Comparison of ENCODE assay signal across 12 cellular contexts in the genomic region with DNA sequence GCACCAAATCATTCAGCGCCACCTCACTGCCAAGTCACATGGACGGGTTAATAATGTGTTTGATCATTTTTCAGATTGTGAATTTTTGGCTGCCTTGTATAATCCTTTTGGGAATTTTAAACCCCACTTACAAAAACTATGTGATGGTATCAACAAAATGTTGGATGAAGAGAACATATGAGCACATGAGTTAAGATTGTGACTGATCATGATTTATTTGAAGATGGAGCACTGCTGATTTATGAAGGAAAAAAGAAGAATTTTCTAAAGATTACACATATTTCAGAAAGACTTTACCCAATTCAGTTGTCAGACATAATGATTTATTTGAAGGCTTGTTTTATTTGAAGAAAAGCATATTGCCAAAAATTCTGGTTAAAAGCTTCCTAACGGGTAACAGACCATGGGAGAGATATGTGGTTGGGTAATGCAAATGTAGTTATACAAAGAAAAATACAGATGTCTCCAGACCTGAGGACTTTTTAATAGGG. TPM values are rescaled to one million over a fixed set of nuclear protein-coding genes. Genes with fewer than 3 reads are reported as not detected.
DNase-seq lines count a peak whose midpoint lies in the region; ATAC-seq and TF ChIP-seq lines count a peak whose summit lies in the region.
"Had no signal": no experiment of that assay in that cellular context is flagged by ENCODE, and none has a peak within 500 bp of the region (broad histone marks: within the 10 kb centered on the region; RNA-seq: fewer than 3 reads in every experiment).

No MANE protein-coding gene starts in this region.

- TF ChIP-seq RAD21 in SK-N-SH (IDR thresholded peaks at IDR 0.05; ENCODE audit: low read length): no peak

- no peaks in the 10 kb centered on the region for H3K9me3 Mint-ChIP-seq in activated CD4-positive, alpha-beta T cell treated with anti-CD3 and anti-CD28 coated beads for 36 hours (ENCODE audit: low read depth)

- POLR2A ChIA-PET in activated CD4-positive, alpha-beta T cell treated with anti-CD3 and anti-CD28 coated beads for 36 hours (lab: Charles Lee): interaction anchor here (0.5 to 1.0 kb wide), 3 partner anchors 20 to 115 kb away, joined by 3 to 4 read pairs (median 3); no protein-coding TSS in a partner anchor
- POLR2A ChIA-PET in SK-N-SH (lab: Yijun Ruan, JAX): no interaction called here

- no peaks in the 10 kb centered on the region for H3K27me3 Mint-ChIP-seq in activated CD4-positive, alpha-beta T cell treated with anti-CD3 and anti-CD28 coated beads for 36 hours

- peaks cover 96% of the 10 kb centered on the region for H3K4me1 Mint-ChIP-seq in activated CD4-positive, alpha-beta T cell treated with anti-CD3 and anti-CD28 coated beads for 36 hours

- no peaks in the 10 kb centered on the region for H3K9me2 ChIP-seq in SK-N-SH

- peaks cover 42% of the 10 kb centered on the region for H3K79me2 ChIP-seq in SK-N-SH (ENCODE audit: insufficient read depth)

- 40% methylated on average over 3 of the region's 3 CpGs for WGBS in SK-N-SH (ENCODE audit: low lambda C conversion rate)
- WGBS in spleen, 5 donors: 56 to 78% (median 68%) methylated on average over 3 of the region's 3 CpGs
- WGBS in lower leg skin, 2 donors: 52 to 77% methylated on average over 3 of the region's 3 CpGs

- H3K9me3 ChIP-seq in SK-N-SH (no peaks in the 10 kb centered on the region), spleen (no peaks in the 10 kb centered on the region)
- H3K9me3 ChIP-seq: transverse colon had no signal

- H3K4me2 ChIP-seq in SK-N-SH: peak overlapping the region; percentile 54

- H3K36me3 Mint-ChIP-seq in activated CD4-positive, alpha-beta T cell treated with anti-CD3 and anti-CD28 coated beads for 36 hours (ENCODE audit: low read depth): peaks cover 82% of the 10 kb centered on the region

- DNase-seq in activated CD4-positive, alpha-beta T cell treated with anti-CD3 and anti-CD28 coated beads for 36 hours: no peak
- DNase-seq in activated CD4-positive, alpha-beta T cell treated with anti-CD3 and anti-CD28 coated beads for 48 hours: no peak
- no peak for DNase-seq in SK-N-SH
- no peak for DNase-seq in epithelial cell of prostate (ENCODE audit: low read depth, low spot score)
- DNase-seq in spleen: no peak
- no peak for DNase-seq in ecto neural progenitor cell (ENCODE audit: low spot score)
- DNase-seq in lower leg skin (ENCODE audit: low spot score in 2 of 2): no peak
- DNase-seq: DMS153, NCI-H345, T1000, transverse colon had no signal

- H3K36me3 ChIP-seq in SK-N-SH (replicated peaks in 1 of 2; ENCODE audit: control insufficient read depth in 1 of 2, insufficient read depth in 2 of 2, low read length in 1 of 2) (no peaks in the 10 kb centered on the region), spleen (peaks cover 0 to 40% (median 11%) of the 10 kb centered on the region in 6 donors)
- H3K36me3 ChIP-seq: transverse colon had no signal

- CTCF ChIA-PET in activated CD4-positive, alpha-beta T cell treated with anti-CD3 and anti-CD28 coated beads for 36 hours (lab: Charles Lee): interaction anchor here (0.6 to 2.2 kb wide), 5 partner anchors 18 to 369 kb away, joined by 3 to 20 read pairs (median 6); no protein-coding TSS in a partner anchor
- CTCF ChIA-PET in SK-N-SH (lab: Yijun Ruan, JAX): interaction anchor here (3.3 kb wide), 1 partner anchor 19 kb away, joined by 11 read pairs; no protein-coding TSS in a partner anchor

- H3K4me3 ChIP-seq in SK-N-SH (ENCODE audit: low read depth in 2 of 2, low read length in 1 of 2): peak overlapping the region in 1 of 2 experiments; percentile 22; a peak in 1 of 4 replicates
- no peak overlapping the region for H3K4me3 ChIP-seq in spleen
- no peak overlapping the region for H3K4me3 ChIP-seq in lower leg skin (ENCODE audit: low read depth, poor library complexity, severe bottlenecking)
- H3K4me3 ChIP-seq: transverse colon had no signal

- H2AFZ ChIP-seq in SK-N-SH (ENCODE audit: low read depth): peak overlapping the region; percentile 32; the same call in 1 of the 2 replicates

- TF ChIP-seq CTCF in SK-N-SH (IDR thresholded peaks at IDR 0.05) (no peak), spleen (IDR thresholded peaks at IDR 0.05 in 8 of 11, conservative IDR thresholded peaks at IDR 0.05 in 3 of 11) (no peak), lower leg skin (IDR thresholded peaks at IDR 0.05) (no peak)

- peak; percentile 51 to 94; a peak in 2 of 4 replicates for TF ChIP-seq EP300 in SK-N-SH (IDR thresholded peaks at IDR 0.05; ENCODE audit: borderline replicate concordance in 1 of 2, low read depth in 1 of 2, low read length in 1 of 2)

- H3K27ac ChIP-seq in SK-N-SH (ENCODE audit: low read depth in 2 of 2, low read length in 1 of 2): peak overlapping the region; percentile 78 to 93; a peak in 3 of 4 replicates
- peak overlapping the region; percentile 15 for H3K27ac ChIP-seq in epithelial cell of prostate
- H3K27ac ChIP-seq in spleen: peak overlapping the region in 5 of 8 donors; percentile 36 to 69 (median 55)
- H3K27ac ChIP-seq: transverse colon had no signal

- intact Hi-C loops in activated CD4-positive, alpha-beta T cell treated with anti-CD3 and anti-CD28 coated beads for 36 hours (cut with DNase I, micrococcal nuclease): loop anchor here in 1 of 2 experiments (1.0 kb wide), 1 partner anchor 24 kb away; no protein-coding TSS in a partner anchor
- intact Hi-C loops in spleen (cut with DNase I; ENCODE audit: low total_unique reads): no loop called here
- intact Hi-C loops in lower leg skin (cut with DNase I; ENCODE audit: low total_unique reads): no loop called here

- H3K9ac ChIP-seq in SK-N-SH: peak overlapping the region; percentile 34; the same call in 1 of the 2 replicates

- H3K27me3 ChIP-seq in SK-N-SH (ENCODE audit: insufficient read depth) (no peaks in the 10 kb centered on the region), spleen (replicated peaks in 1 of 7) (no peaks in the 10 kb centered on the region)
- H3K27me3 ChIP-seq: transverse colon had no signal

- H3K27ac Mint-ChIP-seq in activated CD4-positive, alpha-beta T cell treated with anti-CD3 and anti-CD28 coated beads for 36 hours: peak overlapping the region; percentile 93

- peak overlapping the region; percentile 13 for H3K4me3 Mint-ChIP-seq in activated CD4-positive, alpha-beta T cell treated with anti-CD3 and anti-CD28 coated beads for 36 hours

- no peaks in the 10 kb centered on the region for H4K20me1 ChIP-seq in SK-N-SH (ENCODE audit: insufficient read depth)

- no peak for ATAC-seq in activated CD4-positive, alpha-beta T cell treated with anti-CD3 and anti-CD28 coated beads for 36 hours
- ATAC-seq in HG02970 (IDR thresholded peaks at IDR 0.05; ENCODE audit: low FRiP score, unreplicated experiment): no peak

- peaks cover 9 to 50% of the 10 kb centered on the region in 2 experiments for H3K4me1 ChIP-seq in SK-N-SH (ENCODE audit: control insufficient read depth in 1 of 2, insufficient read depth in 2 of 2, low read depth in 1 of 2, low read length in 1 of 2)
- H3K4me1 ChIP-seq in spleen: peaks cover 46 to 100% (median 89%) of the 10 kb centered on the region in 6 donors

- peaks cover 63% of the 10 kb centered on the region for H3F3A ChIP-seq in SK-N-SH (replicated peaks; ENCODE audit: insufficient read depth)

- TF ChIP-seq POLR2A in spleen (IDR thresholded peaks at IDR 0.05) (no peak), lower leg skin (IDR thresholded peaks at IDR 0.05) (no peak)

TF ChIP-seq in SK-N-SH, 30 proteins besides CTCF, POLR2A, EP300 and RAD21 (continues in another document):
- TF ChIP-seq, protein P1, sequence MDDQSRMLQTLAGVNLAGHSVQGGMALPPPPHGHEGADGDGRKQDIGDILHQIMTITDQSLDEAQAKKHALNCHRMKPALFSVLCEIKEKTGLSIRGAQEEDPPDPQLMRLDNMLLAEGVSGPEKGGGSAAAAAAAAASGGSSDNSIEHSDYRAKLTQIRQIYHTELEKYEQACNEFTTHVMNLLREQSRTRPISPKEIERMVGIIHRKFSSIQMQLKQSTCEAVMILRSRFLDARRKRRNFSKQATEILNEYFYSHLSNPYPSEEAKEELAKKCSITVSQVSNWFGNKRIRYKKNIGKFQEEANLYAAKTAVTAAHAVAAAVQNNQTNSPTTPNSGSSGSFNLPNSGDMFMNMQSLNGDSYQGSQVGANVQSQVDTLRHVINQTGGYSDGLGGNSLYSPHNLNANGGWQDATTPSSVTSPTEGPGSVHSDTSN (IDR thresholded peaks at IDR 0.05): peak; percentile 95
- TF ChIP-seq SMC3 (IDR thresholded peaks at IDR 0.05; ENCODE audit: low read depth, low read length) (no peak), YY1 (IDR thresholded peaks at IDR 0.05; ENCODE audit: low read depth) (0 out of 2 replicates have a peak, but pooled peaks have one; percentile 1), TCF12 (IDR thresholded peaks at IDR 0.05) (peak; percentile 88), RFX5 (IDR thresholded peaks at IDR 0.05; ENCODE audit: low read length) (no peak), JUND (IDR thresholded peaks at IDR 0.05) (peak; percentile 86), USF2 (IDR thresholded peaks at IDR 0.05; ENCODE audit: borderline replicate concordance, low read depth, low read length) (no peak), EZH2phosphoT487 (IDR thresholded peaks at IDR 0.05; ENCODE audit: borderline replicate concordance, low read depth) (no peak), MXI1 (IDR thresholded peaks at IDR 0.05; ENCODE audit: low read depth, low read length) (no peak), GABPA (IDR thresholded peaks at IDR 0.05; ENCODE audit: low read depth) (no peak)

RNA-seq across cellular contexts. Expression of gene TNFAIP8, which starts 37.4 kb away (rescaled TPM):
- 100 to 1,000 TPM; 166 to 171 TPM for total RNA-seq in activated CD4-positive, alpha-beta T cell treated with anti-CD3 and anti-CD28 coated beads for 36 hours
- polyA plus RNA-seq in SK-N-SH (2012; rRNA removed) (28.3 and 31.3 TPM in 2 replicates), spleen (100 to 1,000 TPM in 2 of 3 donors, 10 to 100 TPM in 1; 91.9 to 123 (median 100) TPM)
- polyA plus RNA-seq in SK-N-SH (2012; cell fraction: cytosol; rRNA removed): 33.8 and 41.5 TPM in 2 replicates
- 11.7 and 15.5 TPM in 2 replicates for polyA plus RNA-seq in SK-N-SH (2012; cell fraction: nucleus; rRNA removed)
- total RNA-seq in spleen (100 to 1,000 TPM in 4 of 7 donors, 10 to 100 TPM in 3; 71.1 to 113 (median 102) TPM), lower leg skin (10 to 100 TPM; 52.0 to 61.2 (median 54.7) TPM)

RNA-seq across cellular contexts. Expression of gene HSD17B4, which starts 59.1 kb away (rescaled TPM):
- total RNA-seq in activated CD4-positive, alpha-beta T cell treated with anti-CD3 and anti-CD28 coated beads for 36 hours: 100 to 1,000 TPM in 1 of 2 experiments, 10 to 100 TPM in 1; 92.3 to 113 TPM
- polyA plus RNA-seq in SK-N-SH (2012; rRNA removed) (119 and 166 TPM in 2 replicates), spleen (100 to 1,000 TPM; 135 to 193 (median 149) TPM)
- polyA plus RNA-seq in SK-N-SH (2012; cell fraction: cytosol; rRNA removed): 124 and 142 TPM in 2 replicates
- polyA plus RNA-seq in SK-N-SH (2012; cell fraction: nucleus; rRNA removed): 51.0 and 111 TPM in 2 replicates
- total RNA-seq in spleen (100 to 1,000 TPM; 134 to 190 (median 159) TPM), lower leg skin (100 to 1,000 TPM in 3 of 4 donors, 10 to 100 TPM in 1; 88.6 to 176 (median 132) TPM)

Comparison
In these comparisons a context has a peak if more than half of its experiments do, and no peak if none do; other contexts are left out.
1. H3K27ac ChIP-seq: peak in every context shown above with its lines; median percentile 86 in SK-N-SH; 55 in spleen; 15 in epithelial cell of prostate.